Comparison of ENCODE assay signal across 1 cellular context in the genomic region with DNA sequence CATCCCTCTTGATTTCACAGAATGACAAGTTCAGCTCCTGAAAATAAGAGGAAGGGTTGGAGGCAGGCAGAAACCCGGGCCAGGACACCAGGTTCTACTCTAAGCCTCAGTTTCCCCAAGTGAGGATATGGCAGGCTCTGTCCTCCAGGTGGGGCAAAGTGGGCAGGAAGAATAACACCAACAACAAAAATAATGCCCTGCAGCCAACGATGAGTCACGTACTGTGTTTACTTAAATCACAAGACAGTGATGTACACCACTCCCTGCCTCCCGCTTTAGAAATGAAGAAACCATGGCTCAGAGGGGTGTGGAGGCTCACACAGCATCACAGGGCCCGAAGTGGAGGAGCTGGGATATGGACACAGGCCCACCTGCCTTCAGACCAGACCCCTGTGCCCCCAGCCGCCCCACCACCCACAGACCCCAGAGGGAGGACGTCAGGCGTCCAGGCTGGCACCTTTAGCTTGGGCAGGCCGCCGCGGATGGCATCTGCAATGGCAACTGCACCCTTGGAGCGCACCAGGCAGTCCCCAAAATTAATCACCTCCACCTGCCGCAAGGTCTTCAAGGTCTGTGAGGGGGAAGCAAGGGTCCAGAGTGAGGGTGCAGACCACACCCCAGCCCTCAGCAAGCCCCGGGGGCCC.
TF ChIP-seq lines count a peak whose summit lies in the region.

No MANE protein-coding gene starts in this region.

TF ChIP-seq in endothelial cell of umbilical vein, 7 proteins besides CTCF, POLR2A, EP300 and RAD21:
- TF ChIP-seq POLR2AphosphoS5 (IDR thresholded peaks at IDR 0.05; ENCODE audit: insufficient read depth, low read depth, low read length): peak; percentile 2
- TF ChIP-seq GATA2 (IDR thresholded peaks at IDR 0.05; ENCODE audit: insufficient read depth, insufficient read length, low read depth, low read length): no peak
- peak; percentile 50 for TF ChIP-seq JUN (IDR thresholded peaks at IDR 0.05; ENCODE audit: borderline replicate concordance, insufficient read depth, insufficient read length, low read depth)
